Comparison of ENCODE assay signal across 1 cellular context in genomic region chr5:169637085-169637855, GRCh38.
TF ChIP-seq lines count a peak whose summit lies in the region.

Gene DOCK2 (plus strand): TSS chr5:169637275. CDS start chr5:169637327, 52 bp downstream.

TF ChIP-seq in K562, 482 proteins besides CTCF, POLR2A, EP300 and RAD21 (continued from another document):
- TF ChIP-seq RFX5 (IDR thresholded peaks at IDR 0.05; ENCODE audit: low read depth, low read length) (no peak), EP400 (IDR thresholded peaks at IDR 0.05) (no peak), CXXC5 (CRISPR knock-in tag; IDR thresholded peaks at IDR 0.05) (peak; percentile 66; the same call in 1 of the 2 replicates), GABPA (tag; conservative IDR thresholded peaks at IDR 0.05; ENCODE audit: low read depth) (peak; percentile 50), ZBTB7A (IDR thresholded peaks at IDR 0.05; ENCODE audit: borderline replicate concordance, control insufficient read depth, low read depth, low read length) (no peak), NUFIP1 (IDR thresholded peaks at IDR 0.05; ENCODE audit: partially characterized antibody) (no peak), SRSF3 (IDR thresholded peaks at IDR 0.05; ENCODE audit: insufficient read depth, low read length) (no peak), ZNF717 (CRISPR knock-in tag; IDR thresholded peaks at IDR 0.05) (no peak), CBFB (CRISPR knock-in tag; IDR thresholded peaks at IDR 0.05) (no peak), GATAD2B (IDR thresholded peaks at IDR 0.05; ENCODE audit: borderline replicate concordance) (no peak), LARP7 (IDR thresholded peaks at IDR 0.05) (no peak), E2F4 (CRISPR knock-in tag; IDR thresholded peaks at IDR 0.05; ENCODE audit: low read depth) (0 out of 2 replicates have a peak, but pooled peaks have one; percentile 7), NR4A1 (CRISPR knock-in tag; IDR thresholded peaks at IDR 0.05) (peak; percentile 39; the same call in 1 of the 2 replicates), NR4A1 (tag; IDR thresholded peaks at IDR 0.05) (no peak), ZNF589 (CRISPR knock-in tag; IDR thresholded peaks at IDR 0.05; ENCODE audit: low read depth) (no peak), EWSR1 (IDR thresholded peaks at IDR 0.05; ENCODE audit: borderline replicate concordance, low read depth, partially characterized antibody) (no peak), ATF6 (CRISPR knock-in tag; IDR thresholded peaks at IDR 0.05) (0 out of 2 replicates have a peak, but pooled peaks have one; percentile 69), GTF2E2 (tag; IDR thresholded peaks at IDR 0.05) (0 out of 2 replicates have a peak, but pooled peaks have one; percentile 44), SMARCB1 (IDR thresholded peaks at IDR 0.05; ENCODE audit: insufficient read length, low read depth) (no peak), IRF1 (CRISPR knock-in tag; IDR thresholded peaks at IDR 0.05; ENCODE audit: borderline replicate concordance) (no peak), NFIX (CRISPR knock-in tag; IDR thresholded peaks at IDR 0.05; ENCODE audit: low read depth) (no peak), NFATC3 (IDR thresholded peaks at IDR 0.05) (no peak), SNIP1 (IDR thresholded peaks at IDR 0.05; ENCODE audit: low read depth) (no peak), ZNF431 (CRISPR knock-in tag; IDR thresholded peaks at IDR 0.05) (no peak; the same call in 1 of the 2 replicates), PURB (CRISPR knock-in tag; IDR thresholded peaks at IDR 0.05; ENCODE audit: low read depth) (no peak), ZNF143 (CRISPR knock-in tag; IDR thresholded peaks at IDR 0.05) (no peak), ZNF507 (tag; conservative IDR thresholded peaks at IDR 0.05) (no peak), C11orf30 (IDR thresholded peaks at IDR 0.05; ENCODE audit: low read depth) (no peak), SRF (CRISPR knock-in tag; IDR thresholded peaks at IDR 0.05) (no peak)
- TF ChIP-seq, protein P1, sequence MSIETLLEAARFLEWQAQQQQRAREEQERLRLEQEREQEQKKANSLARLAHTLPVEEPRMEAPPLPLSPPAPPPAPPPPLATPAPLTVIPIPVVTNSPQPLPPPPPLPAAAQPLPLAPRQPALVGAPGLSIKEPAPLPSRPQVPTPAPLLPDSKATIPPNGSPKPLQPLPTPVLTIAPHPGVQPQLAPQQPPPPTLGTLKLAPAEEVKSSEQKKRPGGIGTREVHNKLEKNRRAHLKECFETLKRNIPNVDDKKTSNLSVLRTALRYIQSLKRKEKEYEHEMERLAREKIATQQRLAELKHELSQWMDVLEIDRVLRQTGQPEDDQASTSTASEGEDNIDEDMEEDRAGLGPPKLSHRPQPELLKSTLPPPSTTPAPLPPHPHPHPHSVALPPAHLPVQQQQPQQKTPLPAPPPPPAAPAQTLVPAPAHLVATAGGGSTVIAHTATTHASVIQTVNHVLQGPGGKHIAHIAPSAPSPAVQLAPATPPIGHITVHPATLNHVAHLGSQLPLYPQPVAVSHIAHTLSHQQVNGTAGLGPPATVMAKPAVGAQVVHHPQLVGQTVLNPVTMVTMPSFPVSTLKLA (conservative IDR thresholded peaks at IDR 0.05), result no peak
- TF ChIP-seq, protein P2, sequence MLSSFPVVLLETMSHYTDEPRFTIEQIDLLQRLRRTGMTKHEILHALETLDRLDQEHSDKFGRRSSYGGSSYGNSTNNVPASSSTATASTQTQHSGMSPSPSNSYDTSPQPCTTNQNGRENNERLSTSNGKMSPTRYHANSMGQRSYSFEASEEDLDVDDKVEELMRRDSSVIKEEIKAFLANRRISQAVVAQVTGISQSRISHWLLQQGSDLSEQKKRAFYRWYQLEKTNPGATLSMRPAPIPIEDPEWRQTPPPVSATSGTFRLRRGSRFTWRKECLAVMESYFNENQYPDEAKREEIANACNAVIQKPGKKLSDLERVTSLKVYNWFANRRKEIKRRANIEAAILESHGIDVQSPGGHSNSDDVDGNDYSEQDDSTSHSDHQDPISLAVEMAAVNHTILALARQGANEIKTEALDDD (IDR thresholded peaks at IDR 0.05), result no peak
